Comparison of ENCODE assay signal across 1 cellular context in the genomic region with DNA sequence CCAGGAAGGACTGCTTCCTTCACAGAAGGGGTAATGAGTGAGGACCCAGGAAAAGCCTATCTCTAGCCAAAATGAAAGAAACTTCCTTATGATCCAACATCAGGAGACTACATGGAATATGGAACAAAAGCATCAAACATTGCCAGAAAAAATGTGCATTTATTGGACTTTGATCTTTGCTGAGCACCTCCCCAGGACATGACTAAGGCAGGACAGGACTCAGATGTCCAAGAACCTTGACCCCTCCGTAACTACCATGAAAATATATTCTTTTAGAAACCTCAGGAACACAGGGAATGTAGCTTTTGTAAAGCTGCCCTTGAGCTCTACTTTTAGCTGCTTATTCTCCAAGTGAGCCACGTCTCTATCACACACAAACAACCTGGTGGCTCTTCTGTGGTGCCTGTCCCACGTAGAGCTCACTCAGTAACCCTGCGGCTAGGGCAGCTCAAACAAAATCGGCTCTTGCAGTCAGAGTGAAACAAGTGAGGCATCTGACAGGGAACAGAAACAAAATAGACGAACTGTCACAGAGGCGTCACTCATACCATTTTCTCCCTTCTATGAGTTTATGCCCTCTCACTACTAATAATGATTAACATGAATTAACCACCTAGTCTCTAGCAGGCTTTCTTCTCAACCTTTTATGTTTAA.
TF ChIP-seq lines count a peak whose summit lies in the region.

No MANE protein-coding gene starts in this region.

TF ChIP-seq in H1, 55 proteins besides CTCF, POLR2A, EP300 and RAD21:
- TF ChIP-seq HDAC2 (IDR thresholded peaks at IDR 0.05; ENCODE audit: borderline replicate concordance in 1 of 2, low read depth in 2 of 2, low read length in 2 of 2) (no peak), BACH1 (IDR thresholded peaks at IDR 0.05; ENCODE audit: low read length) (no peak), TCF12 (IDR thresholded peaks at IDR 0.05; ENCODE audit: low read depth, low read length) (no peak), RNF2 (IDR thresholded peaks at IDR 0.05; ENCODE audit: borderline replicate concordance, low read depth, low read length, missing control alignments, poor library complexity, severe bottlenecking) (no peak), GABPA (IDR thresholded peaks at IDR 0.05; ENCODE audit: borderline replicate concordance, insufficient read depth, low read length) (no peak), CBX8 (IDR thresholded peaks at IDR 0.05; ENCODE audit: borderline replicate concordance, low read depth, low read length) (no peak), RBBP5 (IDR thresholded peaks at IDR 0.05; ENCODE audit: borderline replicate concordance, low read depth, low read length) (no peak), EZH2 (IDR thresholded peaks at IDR 0.05; ENCODE audit: low read depth, low read length, severe bottlenecking) (no peak), YY1 (IDR thresholded peaks at IDR 0.05; ENCODE audit: low read depth, low read length) (no peak), ASH2L (IDR thresholded peaks at IDR 0.05; ENCODE audit: low read length) (no peak), BRCA1 (IDR thresholded peaks at IDR 0.05; ENCODE audit: low read depth, low read length) (no peak), TBP (IDR thresholded peaks at IDR 0.05; ENCODE audit: low read depth, low read length) (no peak), TAF1 (IDR thresholded peaks at IDR 0.05; ENCODE audit: low read depth, low read length) (no peak), JUND (IDR thresholded peaks at IDR 0.05; ENCODE audit: low read length) (no peak), TEAD4 (IDR thresholded peaks at IDR 0.05; ENCODE audit: low read depth, low read length) (no peak), HDAC6 (IDR thresholded peaks at IDR 0.05; ENCODE audit: low read depth, low read length) (no peak), FOSL1 (IDR thresholded peaks at IDR 0.05; ENCODE audit: insufficient read depth, low read depth, low read length) (no peak), SIRT6 (IDR thresholded peaks at IDR 0.05; ENCODE audit: low read length) (no peak)
- TF ChIP-seq, protein P1, sequence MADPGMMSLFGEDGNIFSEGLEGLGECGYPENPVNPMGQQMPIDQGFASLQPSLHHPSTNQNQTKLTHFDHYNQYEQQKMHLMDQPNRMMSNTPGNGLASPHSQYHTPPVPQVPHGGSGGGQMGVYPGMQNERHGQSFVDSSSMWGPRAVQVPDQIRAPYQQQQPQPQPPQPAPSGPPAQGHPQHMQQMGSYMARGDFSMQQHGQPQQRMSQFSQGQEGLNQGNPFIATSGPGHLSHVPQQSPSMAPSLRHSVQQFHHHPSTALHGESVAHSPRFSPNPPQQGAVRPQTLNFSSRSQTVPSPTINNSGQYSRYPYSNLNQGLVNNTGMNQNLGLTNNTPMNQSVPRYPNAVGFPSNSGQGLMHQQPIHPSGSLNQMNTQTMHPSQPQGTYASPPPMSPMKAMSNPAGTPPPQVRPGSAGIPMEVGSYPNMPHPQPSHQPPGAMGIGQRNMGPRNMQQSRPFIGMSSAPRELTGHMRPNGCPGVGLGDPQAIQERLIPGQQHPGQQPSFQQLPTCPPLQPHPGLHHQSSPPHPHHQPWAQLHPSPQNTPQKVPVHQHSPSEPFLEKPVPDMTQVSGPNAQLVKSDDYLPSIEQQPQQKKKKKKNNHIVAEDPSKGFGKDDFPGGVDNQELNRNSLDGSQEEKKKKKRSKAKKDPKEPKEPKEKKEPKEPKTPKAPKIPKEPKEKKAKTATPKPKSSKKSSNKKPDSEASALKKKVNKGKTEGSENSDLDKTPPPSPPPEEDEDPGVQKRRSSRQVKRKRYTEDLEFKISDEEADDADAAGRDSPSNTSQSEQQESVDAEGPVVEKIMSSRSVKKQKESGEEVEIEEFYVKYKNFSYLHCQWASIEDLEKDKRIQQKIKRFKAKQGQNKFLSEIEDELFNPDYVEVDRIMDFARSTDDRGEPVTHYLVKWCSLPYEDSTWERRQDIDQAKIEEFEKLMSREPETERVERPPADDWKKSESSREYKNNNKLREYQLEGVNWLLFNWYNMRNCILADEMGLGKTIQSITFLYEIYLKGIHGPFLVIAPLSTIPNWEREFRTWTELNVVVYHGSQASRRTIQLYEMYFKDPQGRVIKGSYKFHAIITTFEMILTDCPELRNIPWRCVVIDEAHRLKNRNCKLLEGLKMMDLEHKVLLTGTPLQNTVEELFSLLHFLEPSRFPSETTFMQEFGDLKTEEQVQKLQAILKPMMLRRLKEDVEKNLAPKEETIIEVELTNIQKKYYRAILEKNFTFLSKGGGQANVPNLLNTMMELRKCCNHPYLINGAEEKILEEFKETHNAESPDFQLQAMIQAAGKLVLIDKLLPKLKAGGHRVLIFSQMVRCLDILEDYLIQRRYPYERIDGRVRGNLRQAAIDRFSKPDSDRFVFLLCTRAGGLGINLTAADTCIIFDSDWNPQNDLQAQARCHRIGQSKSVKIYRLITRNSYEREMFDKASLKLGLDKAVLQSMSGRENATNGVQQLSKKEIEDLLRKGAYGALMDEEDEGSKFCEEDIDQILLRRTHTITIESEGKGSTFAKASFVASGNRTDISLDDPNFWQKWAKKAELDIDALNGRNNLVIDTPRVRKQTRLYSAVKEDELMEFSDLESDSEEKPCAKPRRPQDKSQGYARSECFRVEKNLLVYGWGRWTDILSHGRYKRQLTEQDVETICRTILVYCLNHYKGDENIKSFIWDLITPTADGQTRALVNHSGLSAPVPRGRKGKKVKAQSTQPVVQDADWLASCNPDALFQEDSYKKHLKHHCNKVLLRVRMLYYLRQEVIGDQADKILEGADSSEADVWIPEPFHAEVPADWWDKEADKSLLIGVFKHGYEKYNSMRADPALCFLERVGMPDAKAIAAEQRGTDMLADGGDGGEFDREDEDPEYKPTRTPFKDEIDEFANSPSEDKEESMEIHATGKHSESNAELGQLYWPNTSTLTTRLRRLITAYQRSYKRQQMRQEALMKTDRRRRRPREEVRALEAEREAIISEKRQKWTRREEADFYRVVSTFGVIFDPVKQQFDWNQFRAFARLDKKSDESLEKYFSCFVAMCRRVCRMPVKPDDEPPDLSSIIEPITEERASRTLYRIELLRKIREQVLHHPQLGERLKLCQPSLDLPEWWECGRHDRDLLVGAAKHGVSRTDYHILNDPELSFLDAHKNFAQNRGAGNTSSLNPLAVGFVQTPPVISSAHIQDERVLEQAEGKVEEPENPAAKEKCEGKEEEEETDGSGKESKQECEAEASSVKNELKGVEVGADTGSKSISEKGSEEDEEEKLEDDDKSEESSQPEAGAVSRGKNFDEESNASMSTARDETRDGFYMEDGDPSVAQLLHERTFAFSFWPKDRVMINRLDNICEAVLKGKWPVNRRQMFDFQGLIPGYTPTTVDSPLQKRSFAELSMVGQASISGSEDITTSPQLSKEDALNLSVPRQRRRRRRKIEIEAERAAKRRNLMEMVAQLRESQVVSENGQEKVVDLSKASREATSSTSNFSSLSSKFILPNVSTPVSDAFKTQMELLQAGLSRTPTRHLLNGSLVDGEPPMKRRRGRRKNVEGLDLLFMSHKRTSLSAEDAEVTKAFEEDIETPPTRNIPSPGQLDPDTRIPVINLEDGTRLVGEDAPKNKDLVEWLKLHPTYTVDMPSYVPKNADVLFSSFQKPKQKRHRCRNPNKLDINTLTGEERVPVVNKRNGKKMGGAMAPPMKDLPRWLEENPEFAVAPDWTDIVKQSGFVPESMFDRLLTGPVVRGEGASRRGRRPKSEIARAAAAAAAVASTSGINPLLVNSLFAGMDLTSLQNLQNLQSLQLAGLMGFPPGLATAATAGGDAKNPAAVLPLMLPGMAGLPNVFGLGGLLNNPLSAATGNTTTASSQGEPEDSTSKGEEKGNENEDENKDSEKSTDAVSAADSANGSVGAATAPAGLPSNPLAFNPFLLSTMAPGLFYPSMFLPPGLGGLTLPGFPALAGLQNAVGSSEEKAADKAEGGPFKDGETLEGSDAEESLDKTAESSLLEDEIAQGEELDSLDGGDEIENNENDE (IDR thresholded peaks at IDR 0.05; ENCODE audit: insufficient replicate concordance, low read length), result no peak
